9 cellular contexts compared by ENCODE assay signal in genomic region chr12:49703647-49704137, GRCh38. TPM values are rescaled to one million over a fixed set of nuclear protein-coding genes. Genes with fewer than 3 reads are reported as not detected.
DNase-seq lines count a peak whose midpoint lies in the region; ATAC-seq, FAIRE-seq and TF ChIP-seq lines count a peak whose summit lies in the region.
"Had no signal": no experiment of that assay in that cellular context is flagged by ENCODE, and none has a peak within 500 bp of the region (broad histone marks: within the 10 kb centered on the region; RNA-seq: fewer than 3 reads in every experiment).

No MANE protein-coding gene starts in this region.

- no peak overlapping the region for H3K27ac ChIP-seq in kidney (ENCODE audit: low read depth in 2 of 2, low read length in 2 of 2)
- H3K27ac ChIP-seq: parathyroid adenoma had no signal

- ATAC-seq in HG02588 (IDR thresholded peaks at IDR 0.05; ENCODE audit: unreplicated experiment) = no peak

- no peaks in the 10 kb centered on the region for H3K9me3 ChIP-seq in kidney (ENCODE audit: control insufficient read depth in 1 of 2, low read length in 2 of 2)

- H3K36me3 ChIP-seq in kidney (ENCODE audit: control insufficient read depth in 1 of 2, insufficient read depth in 2 of 2, low read length in 2 of 2) = no peaks in the 10 kb centered on the region

- DNase-seq in EH (ENCODE audit: low read depth) (peak; percentile 84), RPMI7951 (ENCODE audit: low read depth) (peak; percentile 90), astrocyte of the spinal cord (ENCODE audit: low read depth, low spot score) (peak; percentile 86), retina (no peak), kidney (no peak), NCI-H1694 treated with DMSO at 0.1 percent for 48 hours (lab: John Stamatoyannopoulos, UW) (no peak)
- DNase-seq in stimulated activated CD4-positive, alpha-beta T cell treated with anti-CD3 and anti-CD28 coated beads, Interleukin-12 subunit alpha, Interleukin-12 subunit beta, amount 100 ng/mL, for 48 hours (ENCODE audit: low read depth in 2 of 3, low spot score in 1 of 3) = peak; percentile 30 to 46 (median 45)

- no peak for FAIRE-seq in kidney (lab: Jason Lieb, UNC)

- H3K4me3 ChIP-seq in astrocyte of the spinal cord (ENCODE audit: low read depth, low read length) (no peak overlapping the region), kidney (ENCODE audit: low read length in 2 of 2) (no peak overlapping the region)

- TF ChIP-seq CTCF in astrocyte of the spinal cord (IDR thresholded peaks at IDR 0.05; ENCODE audit: low read depth, low read length) (no peak), kidney (IDR thresholded peaks at IDR 0.05; ENCODE audit: borderline replicate concordance, extremely low read depth, insufficient read depth) (no peak)

- in situ Hi-C loops in astrocyte of the spinal cord (cut with HindIII; ENCODE audit: low sequenced_read_pairs) = no loop called here

- no peak overlapping the region for H3K9ac ChIP-seq in kidney (ENCODE audit: low read length in 2 of 2)
- H3K9ac ChIP-seq: parathyroid adenoma had no signal

- intact Hi-C loops in kidney (cut with DNase I) = no loop called here

- peaks cover 6 to 15% of the 10 kb centered on the region in 2 donors for H3K4me1 ChIP-seq in kidney (ENCODE audit: control insufficient read depth in 1 of 2, insufficient read depth in 1 of 2, low read depth in 1 of 2, low read length in 2 of 2)

RNA-seq across cellular contexts. Expression of gene FMNL3, which starts 3.5 kb away (rescaled TPM):
- total RNA-seq in RPMI7951 (2014; rRNA removed; shearing (Covaris generic)) = 24.4 and 28.0 TPM in 2 replicates
- total RNA-seq in kidney = 25.6 TPM
- 6.3 TPM for polyA plus RNA-seq in kidney (ENCODE audit: insufficient read depth, low read depth, low replicate concordance)

RNA-seq across cellular contexts. Expression of gene TMBIM6, which starts 37.7 kb away (rescaled TPM):
- 653 and 692 TPM in 2 replicates for total RNA-seq in RPMI7951 (2014; rRNA removed; shearing (Covaris generic))
- 724 TPM for total RNA-seq in kidney
- 644 TPM for polyA plus RNA-seq in kidney (ENCODE audit: insufficient read depth, low read depth, low replicate concordance)

Comparison
In these comparisons a context has a peak if more than half of its experiments do, and no peak if none do; other contexts are left out.
1. DNase-seq: peak in EH (single experiment), RPMI7951 (single experiment), astrocyte of the spinal cord (single experiment) and stimulated activated CD4-positive, alpha-beta T cell treated with anti-CD3 and anti-CD28 coated beads, Interleukin-12 subunit alpha, Interleukin-12 subunit beta, amount 100 ng/mL, for 48 hours (3 of 3); none in retina (single experiment), kidney (single experiment) and NCI-H1694 treated with DMSO at 0.1 percent for 48 hours (single experiment).